1 cellular context compared by ENCODE assay signal in the genomic region with DNA sequence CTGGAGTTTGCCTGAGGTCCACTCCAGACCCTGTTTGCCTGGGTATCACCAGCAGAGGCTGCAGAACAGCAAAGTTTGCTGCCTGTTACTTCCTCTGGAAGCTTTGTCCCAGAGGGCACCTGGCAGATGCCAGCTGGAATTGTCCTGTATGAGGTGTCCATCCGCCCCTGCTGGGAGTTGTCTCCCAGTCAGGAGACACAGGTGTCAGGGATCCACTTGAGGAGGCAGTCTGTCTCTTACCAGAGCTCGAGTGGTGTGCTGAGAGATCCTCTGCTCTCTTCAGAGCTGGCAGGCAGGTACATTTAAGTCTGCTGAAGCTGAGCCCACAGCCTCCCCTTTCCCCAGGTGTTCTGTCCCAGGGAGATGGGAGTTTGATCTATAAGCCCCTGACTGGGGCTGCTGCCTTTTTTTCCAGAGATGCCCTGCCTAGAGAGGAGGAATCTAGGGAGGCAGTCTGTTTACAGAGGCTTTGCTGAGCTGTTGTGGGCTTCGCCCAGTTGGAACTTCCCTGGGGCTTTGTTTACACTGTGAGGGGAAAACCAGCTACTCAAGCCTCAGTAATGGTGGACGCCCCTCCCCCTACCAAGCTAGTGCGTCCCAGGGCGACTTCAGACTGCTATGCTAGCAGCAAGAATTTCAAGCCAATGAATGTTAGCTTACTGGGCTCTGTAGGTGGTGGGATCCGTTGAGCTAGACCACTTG.
TF ChIP-seq lines count a peak whose summit lies in the region.

No MANE protein-coding gene starts in this region.

TF ChIP-seq in H1, 55 proteins besides CTCF, POLR2A, EP300 and RAD21:
- TF ChIP-seq SAP30 (IDR thresholded peaks at IDR 0.05; ENCODE audit: insufficient read depth, insufficient replicate concordance, low read length): no peak
- TF ChIP-seq, protein P1, sequence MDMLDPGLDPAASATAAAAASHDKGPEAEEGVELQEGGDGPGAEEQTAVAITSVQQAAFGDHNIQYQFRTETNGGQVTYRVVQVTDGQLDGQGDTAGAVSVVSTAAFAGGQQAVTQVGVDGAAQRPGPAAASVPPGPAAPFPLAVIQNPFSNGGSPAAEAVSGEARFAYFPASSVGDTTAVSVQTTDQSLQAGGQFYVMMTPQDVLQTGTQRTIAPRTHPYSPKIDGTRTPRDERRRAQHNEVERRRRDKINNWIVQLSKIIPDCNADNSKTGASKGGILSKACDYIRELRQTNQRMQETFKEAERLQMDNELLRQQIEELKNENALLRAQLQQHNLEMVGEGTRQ (IDR thresholded peaks at IDR 0.05; ENCODE audit: low read length): no peak
- 0 out of 2 replicates have a peak, but pooled peaks have one; percentile 13 for TF ChIP-seq SP1 (IDR thresholded peaks at IDR 0.05; ENCODE audit: low read depth, low read length)
- no peak for TF ChIP-seq POU5F1 (IDR thresholded peaks at IDR 0.05; ENCODE audit: low read depth, low read length)
- TF ChIP-seq, protein P2, sequence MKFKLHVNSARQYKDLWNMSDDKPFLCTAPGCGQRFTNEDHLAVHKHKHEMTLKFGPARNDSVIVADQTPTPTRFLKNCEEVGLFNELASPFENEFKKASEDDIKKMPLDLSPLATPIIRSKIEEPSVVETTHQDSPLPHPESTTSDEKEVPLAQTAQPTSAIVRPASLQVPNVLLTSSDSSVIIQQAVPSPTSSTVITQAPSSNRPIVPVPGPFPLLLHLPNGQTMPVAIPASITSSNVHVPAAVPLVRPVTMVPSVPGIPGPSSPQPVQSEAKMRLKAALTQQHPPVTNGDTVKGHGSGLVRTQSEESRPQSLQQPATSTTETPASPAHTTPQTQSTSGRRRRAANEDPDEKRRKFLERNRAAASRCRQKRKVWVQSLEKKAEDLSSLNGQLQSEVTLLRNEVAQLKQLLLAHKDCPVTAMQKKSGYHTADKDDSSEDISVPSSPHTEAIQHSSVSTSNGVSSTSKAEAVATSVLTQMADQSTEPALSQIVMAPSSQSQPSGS (IDR thresholded peaks at IDR 0.05; ENCODE audit: low read length): no peak
- peak; percentile 71 for TF ChIP-seq ASH2L (IDR thresholded peaks at IDR 0.05; ENCODE audit: low read length)
- no peak for TF ChIP-seq ZNF274 (IDR thresholded peaks at IDR 0.05; ENCODE audit: borderline replicate concordance, extremely low read depth, low read length)
- no peak for TF ChIP-seq MAFK (IDR thresholded peaks at IDR 0.05; ENCODE audit: low read depth, low read length)
- TF ChIP-seq SP4 (IDR thresholded peaks at IDR 0.05; ENCODE audit: low read length): no peak
- TF ChIP-seq CBX5 (IDR thresholded peaks at IDR 0.05; ENCODE audit: low read depth, low read length): no peak
- no peak for TF ChIP-seq BRCA1 (IDR thresholded peaks at IDR 0.05; ENCODE audit: low read depth, low read length)
- no peak for TF ChIP-seq GTF2F1 (IDR thresholded peaks at IDR 0.05; ENCODE audit: borderline replicate concordance, low read depth, low read length)
- no peak for TF ChIP-seq RXRA (IDR thresholded peaks at IDR 0.05; ENCODE audit: insufficient read depth, low read depth, low read length)
- TF ChIP-seq, protein P3, sequence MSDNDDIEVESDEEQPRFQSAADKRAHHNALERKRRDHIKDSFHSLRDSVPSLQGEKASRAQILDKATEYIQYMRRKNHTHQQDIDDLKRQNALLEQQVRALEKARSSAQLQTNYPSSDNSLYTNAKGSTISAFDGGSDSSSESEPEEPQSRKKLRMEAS (IDR thresholded peaks at IDR 0.05): no peak
- TF ChIP-seq POLR2AphosphoS5 (IDR thresholded peaks at IDR 0.05; ENCODE audit: low read depth, low read length): no peak
- peak; percentile 78 for TF ChIP-seq YY1 (IDR thresholded peaks at IDR 0.05; ENCODE audit: low read depth, low read length)
- no peak for TF ChIP-seq SIRT6 (IDR thresholded peaks at IDR 0.05; ENCODE audit: low read length)
- TF ChIP-seq EZH2 (IDR thresholded peaks at IDR 0.05; ENCODE audit: low read depth, low read length, severe bottlenecking): no peak
- no peak for TF ChIP-seq SP2 (IDR thresholded peaks at IDR 0.05; ENCODE audit: low read length)
- TF ChIP-seq TEAD4 (IDR thresholded peaks at IDR 0.05; ENCODE audit: low read depth, low read length): 0 out of 2 replicates have a peak, but pooled peaks have one; percentile 32
- no peak for TF ChIP-seq BCL11A (IDR thresholded peaks at IDR 0.05; ENCODE audit: low read depth in 2 of 2, low read length in 2 of 2)
- 0 out of 2 replicates have a peak, but pooled peaks have one; percentile 67 for TF ChIP-seq RBBP5 (IDR thresholded peaks at IDR 0.05; ENCODE audit: borderline replicate concordance, low read depth, low read length)
- no peak for TF ChIP-seq SIN3A (conservative IDR thresholded peaks at IDR 0.05 in 1 of 2, IDR thresholded peaks at IDR 0.05 in 1 of 2; ENCODE audit: low read depth in 1 of 2, low read length in 2 of 2)
- no peak for TF ChIP-seq NRF1 (IDR thresholded peaks at IDR 0.05; ENCODE audit: low read depth, low read length)
- peak; percentile 38; the same call in 1 of the 2 replicates for TF ChIP-seq TAF1 (IDR thresholded peaks at IDR 0.05; ENCODE audit: low read depth, low read length)
- TF ChIP-seq NANOG (IDR thresholded peaks at IDR 0.05; ENCODE audit: insufficient read depth, low read depth, low read length, poor library complexity, severe bottlenecking): no peak
- TF ChIP-seq HDAC2 (IDR thresholded peaks at IDR 0.05; ENCODE audit: borderline replicate concordance in 1 of 2, low read depth in 2 of 2, low read length in 2 of 2): no peak
- 0 out of 2 replicates have a peak, but pooled peaks have one; percentile 48 for TF ChIP-seq TCF12 (IDR thresholded peaks at IDR 0.05; ENCODE audit: low read depth, low read length)
- no peak for TF ChIP-seq CREB1 (IDR thresholded peaks at IDR 0.05)
- no peak for TF ChIP-seq CHD2 (IDR thresholded peaks at IDR 0.05; ENCODE audit: low read length)
- no peak for TF ChIP-seq KDM4A (IDR thresholded peaks at IDR 0.05; ENCODE audit: low read depth, low read length, severe bottlenecking)
